In the genomic region with DNA sequence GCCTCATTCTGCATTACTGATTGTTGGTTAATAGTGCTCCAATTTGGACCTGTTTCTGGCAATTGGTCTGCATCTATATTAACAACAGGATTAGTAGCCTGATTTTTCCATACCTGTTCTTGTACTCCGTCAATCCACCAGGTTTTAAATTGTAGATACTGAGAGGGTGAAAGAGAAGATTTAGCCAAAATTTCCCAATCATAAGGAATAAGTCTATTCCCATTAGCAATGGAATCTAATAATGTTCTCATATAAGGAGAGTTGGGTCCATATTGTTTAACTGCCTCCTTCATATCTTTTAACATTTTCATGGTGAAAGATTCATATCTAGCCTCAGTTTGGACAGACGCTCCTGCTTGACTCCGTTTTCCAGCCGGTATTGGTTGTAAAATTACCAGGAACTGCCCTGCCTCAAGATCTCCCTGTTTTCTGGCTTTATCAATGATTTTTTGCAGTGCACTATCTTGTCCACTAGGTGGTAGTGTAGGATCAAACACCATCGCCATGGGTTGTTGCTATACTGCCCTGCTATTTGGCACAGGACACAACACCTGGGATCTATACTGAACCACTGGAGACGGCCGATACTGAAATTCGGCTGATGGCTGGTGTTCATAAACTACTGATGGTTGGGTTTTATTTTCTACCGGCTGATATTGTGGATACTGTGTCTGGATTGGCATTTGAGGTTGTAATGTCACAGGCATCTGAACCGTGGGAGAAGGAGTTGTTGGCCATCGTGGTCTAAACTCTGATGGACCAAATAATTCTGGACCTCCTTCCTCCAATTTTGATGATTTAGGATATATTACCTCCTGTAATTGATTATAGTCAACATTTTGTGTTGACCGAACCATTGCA, we compare ENCODE assay signal across 8 cellular contexts. TPM values are rescaled to one million over a fixed set of nuclear protein-coding genes. Genes with fewer than 3 reads are reported as not detected.
DNase-seq lines count a peak whose midpoint lies in the region; ATAC-seq and TF ChIP-seq lines count a peak whose summit lies in the region.

No MANE protein-coding gene starts in this region.

- peaks cover 0 to 6% (median 0%) of the 10 kb centered on the region in 8 donors for H3K9me3 Mint-ChIP-seq in CD4-positive, alpha-beta memory T cell

- DNase-seq in CD4-positive, alpha-beta memory T cell = peak; percentile 60 to 77 (median 70)
- DNase-seq in H4 (ENCODE audit: low spot score) = peak; percentile 61
- peak; percentile 49 for DNase-seq in NCI-H146 treated with DMSO at 0.1 percent for 48 hours (lab: John Stamatoyannopoulos, UW; ENCODE audit: unreplicated experiment)
- peak; percentile 69 for DNase-seq in astrocyte of the spinal cord (ENCODE audit: low read depth, low spot score)
- peak; percentile 60 for DNase-seq in hepatic stellate cell (ENCODE audit: low spot score)
- no peak for DNase-seq in smooth muscle cell (lab: John Stamatoyannopoulos, UW; ENCODE audit: unreplicated experiment)

- H4K20me1 ChIP-seq in SU-DHL-6 (ENCODE audit: low read depth, low read length) (no peaks in the 10 kb centered on the region), smooth muscle cell (ENCODE audit: low read depth) (no peaks in the 10 kb centered on the region)

- no peak overlapping the region for H3K27ac ChIP-seq in CD4-positive, alpha-beta memory T cell (ENCODE audit: low read depth, low read length)
- H3K27ac ChIP-seq in SU-DHL-6 (ENCODE audit: low read depth, low read length) (no peak overlapping the region), smooth muscle cell (ENCODE audit: low read depth) (no peak overlapping the region)

- 37% methylated on average over 12 of the region's 12 CpGs for WGBS in smooth muscle cell (ENCODE audit: low lambda C conversion rate)

- no peaks in the 10 kb centered on the region for H3K79me2 ChIP-seq in SU-DHL-6 (ENCODE audit: insufficient read depth, low read length)
- no peaks in the 10 kb centered on the region for H3K79me2 ChIP-seq in smooth muscle cell (ENCODE audit: low read depth)

- CTCF ChIA-PET in CD4-positive, alpha-beta memory T cell (lab: Charles Lee; ENCODE audit: partially characterized antibody) = interaction anchor here (0.9 to 1.8 kb wide), 6 partner anchors 22 to 78 kb away, joined by 3 to 6 read pairs (median 4); no protein-coding TSS in a partner anchor

- TF ChIP-seq CTCF in SU-DHL-6 (IDR thresholded peaks at IDR 0.05; ENCODE audit: insufficient read depth, low read length, poor library complexity, severe bottlenecking) = peak; percentile 63
- TF ChIP-seq CTCF in astrocyte of the spinal cord (IDR thresholded peaks at IDR 0.05; ENCODE audit: low read depth, low read length) = peak; percentile 83
- peak; percentile 87 for TF ChIP-seq CTCF in smooth muscle cell (IDR thresholded peaks at IDR 0.05; ENCODE audit: borderline replicate concordance, insufficient read depth, poor library complexity, severe bottlenecking)

- peaks cover 19 to 27% (median 23%) of the 10 kb centered on the region in 4 donors for H3K4me1 Mint-ChIP-seq in CD4-positive, alpha-beta memory T cell

- in situ Hi-C loops in astrocyte of the spinal cord (cut with HindIII; ENCODE audit: low sequenced_read_pairs) = no loop called here

- H3K36me3 ChIP-seq in CD4-positive, alpha-beta memory T cell (ENCODE audit: insufficient read depth, low read length) = no peaks in the 10 kb centered on the region
- H3K36me3 ChIP-seq in SU-DHL-6 (ENCODE audit: low read length) (no peaks in the 10 kb centered on the region), smooth muscle cell (ENCODE audit: low read depth) (no peaks in the 10 kb centered on the region)

- H3K4me1 ChIP-seq in CD4-positive, alpha-beta memory T cell (ENCODE audit: insufficient read depth, low read length) = peaks cover 19% of the 10 kb centered on the region
- peaks cover 18% of the 10 kb centered on the region for H3K4me1 ChIP-seq in smooth muscle cell (ENCODE audit: low read depth)

- peaks cover 0 to 3% of the 10 kb centered on the region in 2 donors for H3K27me3 Mint-ChIP-seq in CD4-positive, alpha-beta memory T cell

- H3F3A ChIP-seq in SU-DHL-6 (ENCODE audit: insufficient read depth) (no peaks in the 10 kb centered on the region), smooth muscle cell (ENCODE audit: low read depth) (no peaks in the 10 kb centered on the region)

- H2AFZ ChIP-seq in SU-DHL-6 (ENCODE audit: low read depth, low read length, severe bottlenecking) (no peak overlapping the region), smooth muscle cell (ENCODE audit: low read depth) (no peak overlapping the region)

- no peak overlapping the region for H3K4me3 Mint-ChIP-seq in CD4-positive, alpha-beta memory T cell

- no peak for ATAC-seq in HG02884 (IDR thresholded peaks at IDR 0.05; ENCODE audit: unreplicated experiment)

- H3K27ac Mint-ChIP-seq in CD4-positive, alpha-beta memory T cell = no peak overlapping the region

- H3K9me2 ChIP-seq in SU-DHL-6 (replicated peaks; ENCODE audit: insufficient read depth, low read length) = no peaks in the 10 kb centered on the region

- POLR2A ChIA-PET in CD4-positive, alpha-beta memory T cell (lab: Charles Lee; ENCODE audit: partially characterized antibody) = no interaction called here

- intact Hi-C loops in CD4-positive, alpha-beta memory T cell (cut with micrococcal nuclease) = loop anchor here (1.0 to 10.0 kb wide), 10 partner anchors 22 to 1121 kb away; partner anchors contain the start of genes DHRS4, IRF9 and TINF2

- H3K9ac ChIP-seq in SU-DHL-6 (ENCODE audit: low read length) (no peak overlapping the region), smooth muscle cell (ENCODE audit: low read depth) (no peak overlapping the region)

- H3K27me3 ChIP-seq in CD4-positive, alpha-beta memory T cell (ENCODE audit: insufficient read depth, low read length) = no peaks in the 10 kb centered on the region
- H3K27me3 ChIP-seq in SU-DHL-6 (ENCODE audit: low read length) = no peaks in the 10 kb centered on the region
- H3K27me3 ChIP-seq in smooth muscle cell (ENCODE audit: low read depth) = no peaks in the 10 kb centered on the region

- no peak overlapping the region for H3K4me3 ChIP-seq in CD4-positive, alpha-beta memory T cell (ENCODE audit: low read length in 2 of 2)
- no peak overlapping the region for H3K4me3 ChIP-seq in SU-DHL-6 (ENCODE audit: insufficient read depth, low read length, poor library complexity, severe bottlenecking)
- no peak overlapping the region for H3K4me3 ChIP-seq in astrocyte of the spinal cord (ENCODE audit: low read depth, low read length)
- no peak overlapping the region for H3K4me3 ChIP-seq in smooth muscle cell

- peaks cover 0 to 9% of the 10 kb centered on the region in 2 donors for H3K36me3 Mint-ChIP-seq in CD4-positive, alpha-beta memory T cell

- H3K9me3 ChIP-seq in CD4-positive, alpha-beta memory T cell (ENCODE audit: control insufficient read depth in 1 of 2, low read length in 2 of 2) = no peaks in the 10 kb centered on the region
- H3K9me3 ChIP-seq in SU-DHL-6 (ENCODE audit: insufficient read depth, low read length) = no peaks in the 10 kb centered on the region
- no peaks in the 10 kb centered on the region for H3K9me3 ChIP-seq in smooth muscle cell (replicated peaks; ENCODE audit: low read depth)

- no peak overlapping the region for H3K4me2 ChIP-seq in SU-DHL-6 (ENCODE audit: low read depth, low read length, poor library complexity, severe bottlenecking)
- no peak overlapping the region for H3K4me2 ChIP-seq in smooth muscle cell

RNA-seq across cellular contexts. Expression of gene DHRS4L2, which starts 25.2 kb away (rescaled TPM):
- 10 to 100 TPM; 13.3 to 16.8 TPM for total RNA-seq in CD4-positive, alpha-beta memory T cell
- polyA plus RNA-seq in CD4-positive, alpha-beta memory T cell = 10 to 100 TPM; 18.6 to 19.6 TPM
- 5.5 and 12.0 TPM in 2 replicates for total RNA-seq in H4 (2014; rRNA removed; shearing (Covaris generic))
- total RNA-seq in smooth muscle cell = 8.2 and 10.6 TPM in 2 replicates
- polyA plus RNA-seq in smooth muscle cell = 21.5 and 26.0 TPM in 2 replicates

RNA-seq across cellular contexts. Expression of gene CARMIL3, which starts 37.9 kb away (rescaled TPM):
- total RNA-seq in CD4-positive, alpha-beta memory T cell = under 1 TPM; 0.15 to 0.22 TPM
- not detected for polyA plus RNA-seq in CD4-positive, alpha-beta memory T cell
- 0.14 TPM in 1 of 2 replicates, not detected in the other for total RNA-seq in H4 (2014; rRNA removed; shearing (Covaris generic))
- 0.04 TPM in 1 of 2 replicates, not detected in the other for total RNA-seq in smooth muscle cell
- 0.11 TPM in 1 of 2 replicates, not detected in the other for polyA plus RNA-seq in smooth muscle cell

RNA-seq across cellular contexts. Expression of gene CPNE6, which starts 57.5 kb away (rescaled TPM):
- total RNA-seq in CD4-positive, alpha-beta memory T cell = not detected
- under 1 TPM in 1 of 2 donors, not detected in 1; 0.04 TPM for polyA plus RNA-seq in CD4-positive, alpha-beta memory T cell
- not detected in 2 replicates for total RNA-seq in H4 (2014; rRNA removed; shearing (Covaris generic))
- not detected in 2 replicates for total RNA-seq in smooth muscle cell
- not detected in 2 replicates for polyA plus RNA-seq in smooth muscle cell
